Comparison of ENCODE assay signal across 8 cellular contexts in genomic region chr11:57649826-57650738, GRCh38. TPM values are rescaled to one million over a fixed set of nuclear protein-coding genes. Genes with fewer than 3 reads are reported as not detected.
DNase-seq lines count a peak whose midpoint lies in the region; ATAC-seq and TF ChIP-seq lines count a peak whose summit lies in the region.

A gene with protein sequence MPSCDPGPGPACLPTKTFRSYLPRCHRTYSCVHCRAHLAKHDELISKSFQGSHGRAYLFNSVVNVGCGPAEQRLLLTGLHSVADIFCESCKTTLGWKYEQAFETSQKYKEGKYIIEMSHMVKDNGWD (minus strand): TSS chr11:57649912. CDS start chr11:57647107, 2,805 bp downstream.

- peaks cover 60% of the 10 kb centered on the region for H3K27me3 Mint-ChIP-seq in Calu3 (ENCODE audit: unreplicated experiment)
- H3K27me3 Mint-ChIP-seq in dendritic cell treated with granulocyte-macrophage colony-stimulating factor and Interleukin-4, amounts not matched to agents 40 ng/mL and 50 ng/mL, for 4 days = peaks cover 26% of the 10 kb centered on the region

- no TSS peak for BruUV-seq in Calu3 (replicated peaks; lab: Mats Ljungman, UMichigan)

- CTCF ChIA-PET in Calu3 (lab: Charles Lee) = no interaction called here

- no peaks in the 10 kb centered on the region for H3K36me3 Mint-ChIP-seq in Calu3 (ENCODE audit: insufficient read depth, unreplicated experiment)
- H3K36me3 Mint-ChIP-seq in dendritic cell treated with granulocyte-macrophage colony-stimulating factor and Interleukin-4, amounts not matched to agents 40 ng/mL and 50 ng/mL, for 4 days (ENCODE audit: low read depth) = peaks cover 6% of the 10 kb centered on the region

- TF ChIP-seq CTCF in Calu3 (IDR thresholded peaks at IDR 0.05; ENCODE audit: unreplicated experiment) = no peak

- H3K9me3 Mint-ChIP-seq in Calu3 (ENCODE audit: low read depth, unreplicated experiment) = no peaks in the 10 kb centered on the region
- H3K9me3 Mint-ChIP-seq in dendritic cell treated with granulocyte-macrophage colony-stimulating factor and Interleukin-4, amounts not matched to agents 40 ng/mL and 50 ng/mL, for 4 days = no peaks in the 10 kb centered on the region

- no peak within 1 kb of the TSS for H3K27ac Mint-ChIP-seq in Calu3 (ENCODE audit: unreplicated experiment)
- H3K27ac Mint-ChIP-seq in dendritic cell treated with granulocyte-macrophage colony-stimulating factor and Interleukin-4, amounts not matched to agents 40 ng/mL and 50 ng/mL, for 4 days = peak within 1 kb of the TSS; percentile 75

- DNase-seq in Calu3 (peak; percentile 21), M059J (ENCODE audit: low read depth) (peak; percentile 78), left lobe of liver (ENCODE audit: low spot score) (no peak), HuH-7 (ENCODE audit: low spot score) (no peak)
- peak; percentile 32 to 42 for DNase-seq in activated CD4-positive, alpha-beta T cell treated with anti-CD3 and anti-CD28 coated beads, Interleukin-2, amount 50 U/mL, for 24 hours (ENCODE audit: low read depth in 1 of 2, low spot score in 1 of 2)
- peak in 2 of 3 experiments; percentile 54 to 60 for DNase-seq in stimulated activated CD4-positive, alpha-beta T cell treated with anti-CD3 and anti-CD28 coated beads, TNF-alpha, amount 100 ng/mL, for 4 hours (ENCODE audit: low read depth in 3 of 3)

- peaks cover 24% of the 10 kb centered on the region for H3K4me1 Mint-ChIP-seq in Calu3 (ENCODE audit: low read depth, unreplicated experiment)
- peaks cover 88% of the 10 kb centered on the region for H3K4me1 Mint-ChIP-seq in dendritic cell treated with granulocyte-macrophage colony-stimulating factor and Interleukin-4, amounts not matched to agents 40 ng/mL and 50 ng/mL, for 4 days (ENCODE audit: low read depth)

- H3K4me3 Mint-ChIP-seq in Calu3 (ENCODE audit: low read depth, unreplicated experiment) = peak within 1 kb of the TSS; percentile 42
- peak within 1 kb of the TSS; percentile 81 for H3K4me3 Mint-ChIP-seq in dendritic cell treated with granulocyte-macrophage colony-stimulating factor and Interleukin-4, amounts not matched to agents 40 ng/mL and 50 ng/mL, for 4 days

- ATAC-seq in left lobe of liver = peak; percentile 16
- no peak for ATAC-seq in HG02840 (IDR thresholded peaks at IDR 0.05; ENCODE audit: low FRiP score, unreplicated experiment)

- intact Hi-C loops in Calu3 (cut with micrococcal nuclease; ENCODE audit: unreplicated experiment) = loop anchor here (10.0 kb wide), 1 partner anchor 865 kb away; no protein-coding TSS in a partner anchor
- intact Hi-C loops in dendritic cell treated with granulocyte-macrophage colony-stimulating factor and Interleukin-4, amounts not matched to agents 40 ng/mL and 50 ng/mL, for 4 days (cut with micrococcal nuclease) = loop anchor here (10.0 kb wide), 1 partner anchor 145 kb away; no protein-coding TSS in a partner anchor

RNA-seq across cellular contexts. Expression of the gene that starts here (rescaled TPM):
- 0.28 TPM in 1 of 2 replicates, not detected in the other for total RNA-seq in Calu3 (2022)
- 0.25 and 0.79 TPM in 2 replicates for total RNA-seq in M059J (2014; rRNA removed; shearing (Covaris generic))
- total RNA-seq in left lobe of liver = 0.33 TPM

Comparison
In these comparisons a context has a peak if more than half of its experiments do, and no peak if none do; other contexts are left out.
1. Peak in DNase-seq in Calu3; RNA of the gene not detected or under 1 TPM.
2. Peak in DNase-seq in M059J; RNA of the gene not detected or under 1 TPM.
3. Peak in ATAC-seq in left lobe of liver; RNA of the gene not detected or under 1 TPM.
4. DNase-seq: peak in activated CD4-positive, alpha-beta T cell treated with anti-CD3 and anti-CD28 coated beads, Interleukin-2, amount 50 U/mL, for 24 hours (2 of 2) and stimulated activated CD4-positive, alpha-beta T cell treated with anti-CD3 and anti-CD28 coated beads, TNF-alpha, amount 100 ng/mL, for 4 hours (2 of 3); none in left lobe of liver (single experiment) and HuH-7 (single experiment).